Comparison of ENCODE assay signal across 24 cellular contexts in the genomic region with DNA sequence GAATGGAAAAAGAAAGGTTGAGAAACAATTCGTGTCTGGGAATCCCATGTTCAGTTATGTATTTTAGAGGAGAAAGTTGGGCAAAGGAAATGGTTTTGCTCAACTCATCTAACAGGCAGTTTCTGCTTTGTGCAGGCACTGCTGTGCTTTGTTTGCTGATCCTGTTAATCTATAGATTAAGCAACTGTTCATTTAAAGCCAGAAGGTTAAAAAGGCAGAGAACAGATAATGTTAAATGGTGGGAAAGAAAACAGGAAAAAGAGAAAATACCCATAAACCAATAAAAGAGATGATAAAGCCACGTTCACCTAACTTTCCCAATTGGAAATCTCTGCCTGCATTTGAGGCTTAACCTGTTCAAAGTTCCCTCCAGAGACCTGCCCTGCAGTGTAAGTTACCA.
DNase-seq lines count a peak whose midpoint lies in the region; ATAC-seq and TF ChIP-seq lines count a peak whose summit lies in the region.
"Had no signal": no experiment of that assay in that cellular context is flagged by ENCODE, and none has a peak within 500 bp of the region (broad histone marks: within the 10 kb centered on the region; RNA-seq: fewer than 3 reads in every experiment).

No MANE protein-coding gene starts in this region.

- in situ Hi-C loops in IMR-90 (cut with MboI; ENCODE audit: low sequenced_read_pairs) = no loop called here

- POLR2A ChIA-PET in IMR-90 (lab: Charles Lee; ENCODE audit: unreplicated experiment) = no interaction called here

- H3K4me2 ChIP-seq in IMR-90 (ENCODE audit: low read depth, low read length) = no peak overlapping the region

- H3K36me3 Mint-ChIP-seq in brain (peaks cover 55% of the 10 kb centered on the region), nephron progenitor cell (ENCODE audit: low read depth) (peaks cover 37% of the 10 kb centered on the region)
- H3K36me3 Mint-ChIP-seq: CD8-positive, alpha-beta memory T cell had no signal

- DNase-seq in D341Med (ENCODE audit: low spot score) (peak; percentile 25), IMR-90 (no peak), nephron progenitor cell (no peak), Right ventricle myocardium inferior (ENCODE audit: missing footprints) (no peak), NCI-H2227 treated with DMSO at 0.1 percent for 48 hours (lab: John Stamatoyannopoulos, UW) (no peak)
- DNase-seq in stimulated activated naive CD8-positive, alpha-beta T cell treated with anti-CD3 and anti-CD28 coated beads, Interleukin-15, amount 100 ng/mL, for 72 hours = no peak
- DNase-seq: activated CD4-positive, alpha-beta T cell treated with anti-CD3 and anti-CD28 coated beads, Interleukin-2, amount 50 U/mL, for 48 hours; activated naive CD4-positive, alpha-beta T cell treated with anti-CD3 and anti-CD28 coated beads for 36 hours; BE2C; CD8-positive, alpha-beta memory T cell; DMS153; erythroblast; Kasumi-1; NK-92 treated with Interleukin-12 subunit alpha and Interleukin-12 subunit beta, amount 100 ng/mL, for 24 hours; psoas muscle; stimulated activated naive CD8-positive, alpha-beta T cell treated with anti-CD3 and anti-CD28 coated beads, Interleukin-15, Interleukin-2, amounts not matched to agents 100 U/mL and 50 U/mL, for 24 hours; T-helper 1 cell had no signal

- ATAC-seq in IMR-90 (ENCODE audit: low read depth) = no peak
- no peak for ATAC-seq in Right ventricle myocardium inferior
- no peak for ATAC-seq in HG02840 (IDR thresholded peaks at IDR 0.05; ENCODE audit: low FRiP score, unreplicated experiment)
- ATAC-seq in stimulated activated naive CD8-positive, alpha-beta T cell treated with anti-CD3 and anti-CD28 coated beads, Interleukin-15, amount 100 ng/mL, for 72 hours = no peak
- ATAC-seq: A549; activated CD4-positive, CD25-positive, alpha-beta regulatory T cell treated with anti-CD3 and anti-CD28 coated beads, Interleukin-2, amount 50 U/mL, for 24 hours; psoas muscle; stimulated activated naive CD8-positive, alpha-beta T cell treated with anti-CD3 and anti-CD28 coated beads, Interleukin-15, Interleukin-2, amounts not matched to agents 100 U/mL and 50 U/mL, for 24 hours had no signal

- dilution Hi-C loops in IMR-90 (cut with HindIII; ENCODE audit: low sequenced_read_pairs, unreplicated experiment) = no loop called here

- no peak overlapping the region for H3K4me3 ChIP-seq in IMR-90 (ENCODE audit: insufficient read depth, low read depth, low read length)
- H3K4me3 ChIP-seq: A549, psoas muscle, SJCRH30, thoracic aorta, vagina had no signal

- H3K27me3 ChIP-seq in IMR-90 (ENCODE audit: control insufficient read depth, insufficient read depth, low read length) = no peaks in the 10 kb centered on the region
- H3K27me3 ChIP-seq: BE2C, SJCRH30, vagina had no signal

- no peak overlapping the region for H3K9ac ChIP-seq in IMR-90 (ENCODE audit: low read depth, low read length)

- H3K9me1 ChIP-seq in IMR-90 (ENCODE audit: insufficient read depth, low read length) = 0 out of 2 replicates have a peak, but pooled peaks cover under 1% of the 10 kb centered on the region

- no peak overlapping the region for H2BK20ac ChIP-seq in IMR-90 (ENCODE audit: low read depth, low read length)

- no peak for TF ChIP-seq RAD21 in IMR-90 (IDR thresholded peaks at IDR 0.05; ENCODE audit: low read length)

- no peak for TF ChIP-seq POLR2A in IMR-90 (IDR thresholded peaks at IDR 0.05; ENCODE audit: low read depth, low read length)

- no peak overlapping the region for H2AFZ ChIP-seq in IMR-90 (replicated peaks; ENCODE audit: low read length, poor library complexity)

- no peaks in the 10 kb centered on the region for H3K27me3 Mint-ChIP-seq in brain
- no peaks in the 10 kb centered on the region for H3K27me3 Mint-ChIP-seq in nephron progenitor cell (ENCODE audit: low read depth, poor library complexity)
- no peaks in the 10 kb centered on the region for H3K27me3 Mint-ChIP-seq in stimulated activated naive CD8-positive, alpha-beta T cell treated with anti-CD3 and anti-CD28 coated beads, Interleukin-15, amount 100 ng/mL, for 72 hours
- H3K27me3 Mint-ChIP-seq: CD8-positive, alpha-beta memory T cell had no signal

- H4K8ac ChIP-seq in IMR-90 (ENCODE audit: low read depth in 2 of 2, low read length in 2 of 2) = peak overlapping the region in 1 of 2 experiments; percentile 40; a peak in 1 of 4 replicates

- WGBS in IMR-90 (ENCODE audit: extremely low coverage in 2 of 2, insufficient read length in 1 of 2), 2 experiments = no CpG with 5 or more reads among the region's 2 CpGs

- peaks cover 20% of the 10 kb centered on the region; the same call in 1 of the 2 replicates for H4K20me1 ChIP-seq in IMR-90 (ENCODE audit: insufficient read depth, low read length)

- peak overlapping the region; percentile 27; the same call in 1 of the 2 replicates for H2BK120ac ChIP-seq in IMR-90 (ENCODE audit: low read depth, low read length)

- H2BK15ac ChIP-seq in IMR-90 (ENCODE audit: low read depth, low read length) = no peak overlapping the region

- H4K91ac ChIP-seq in IMR-90 (ENCODE audit: insufficient read depth, low read depth, low read length) = no peak overlapping the region

- H2BK5ac ChIP-seq in IMR-90 (ENCODE audit: low read depth, low read length, poor library complexity, severe bottlenecking) = no peak overlapping the region

- no peak overlapping the region for H3K4ac ChIP-seq in IMR-90 (ENCODE audit: low read depth, low read length)

- no peak overlapping the region for H2AK9ac ChIP-seq in IMR-90 (replicated peaks; ENCODE audit: low read depth, low read length, poor library complexity)

- no peak overlapping the region for H3K56ac ChIP-seq in IMR-90 (ENCODE audit: extremely low read depth, insufficient read depth, low read length)

- no peak overlapping the region for H2AK5ac ChIP-seq in IMR-90 (ENCODE audit: low read depth, low read length)

- H3K9me3 Mint-ChIP-seq in brain = peaks cover 0 to 15% (median 7%) of the 10 kb centered on the region in 5 experiments
- peaks cover 12% of the 10 kb centered on the region for H3K9me3 Mint-ChIP-seq in nephron progenitor cell
- no peaks in the 10 kb centered on the region for H3K9me3 Mint-ChIP-seq in stimulated activated naive CD8-positive, alpha-beta T cell treated with anti-CD3 and anti-CD28 coated beads, Interleukin-15, amount 100 ng/mL, for 72 hours
- H3K9me3 Mint-ChIP-seq: activated naive CD4-positive, alpha-beta T cell treated with anti-CD3 and anti-CD28 coated beads for 36 hours had no signal

- no peak overlapping the region for H3K18ac ChIP-seq in IMR-90 (ENCODE audit: low read depth, low read length)

- intact Hi-C loops in IMR-90 (cut with micrococcal nuclease) (no loop called here), Right ventricle myocardium inferior (cut with DNase I) (no loop called here)

- 0 out of 2 replicates have a peak overlapping the region, but pooled peaks have one; percentile 10 for H3K23ac ChIP-seq in IMR-90 (ENCODE audit: low read depth, low read length)

- peaks cover 4% of the 10 kb centered on the region for H3K36me3 ChIP-seq in IMR-90 (ENCODE audit: control insufficient read depth, insufficient read depth, low read length)

- no peak overlapping the region for H4K5ac ChIP-seq in IMR-90 (ENCODE audit: low read depth, low read length)

- H3K27ac ChIP-seq in IMR-90 (ENCODE audit: insufficient read depth, low read length) = no peak overlapping the region
- H3K27ac ChIP-seq: A549, psoas muscle, SJCRH30, thoracic aorta, vagina had no signal

- CTCF ChIA-PET in IMR-90 (lab: Yijun Ruan, JAX) = no interaction called here

- no peak for TF ChIP-seq CTCF in IMR-90 (conservative IDR thresholded peaks at IDR 0.05; ENCODE audit: low read depth, low read length)
- TF ChIP-seq CTCF in brain (conservative IDR thresholded peaks at IDR 0.05) = no peak
- TF ChIP-seq CTCF in nephron progenitor cell (IDR thresholded peaks at IDR 0.05) = no peak

- no peaks in the 10 kb centered on the region for H3K9me3 ChIP-seq in IMR-90 (ENCODE audit: control insufficient read depth, insufficient read depth, low read length)
- H3K9me3 ChIP-seq: A549, BE2C, psoas muscle, SJCRH30, thoracic aorta, vagina had no signal

- peak overlapping the region in 2 of 5 experiments; percentile 18 to 41 for H3K4me3 Mint-ChIP-seq in brain
- H3K4me3 Mint-ChIP-seq in nephron progenitor cell = no peak overlapping the region
- no peak overlapping the region for H3K4me3 Mint-ChIP-seq in stimulated activated naive CD8-positive, alpha-beta T cell treated with anti-CD3 and anti-CD28 coated beads, Interleukin-15, amount 100 ng/mL, for 72 hours
- H3K4me3 Mint-ChIP-seq: activated naive CD4-positive, alpha-beta T cell treated with anti-CD3 and anti-CD28 coated beads for 36 hours; CD8-positive, alpha-beta memory T cell had no signal

- peaks cover 61% of the 10 kb centered on the region for H3K4me1 Mint-ChIP-seq in brain
- peaks cover 4% of the 10 kb centered on the region for H3K4me1 Mint-ChIP-seq in nephron progenitor cell
- H3K4me1 Mint-ChIP-seq in stimulated activated naive CD8-positive, alpha-beta T cell treated with anti-CD3 and anti-CD28 coated beads, Interleukin-15, amount 100 ng/mL, for 72 hours = no peaks in the 10 kb centered on the region
- H3K4me1 Mint-ChIP-seq: CD8-positive, alpha-beta memory T cell had no signal

- peak overlapping the region; percentile 47 to 94 (median 69) for H3K27ac Mint-ChIP-seq in brain
- peak overlapping the region; percentile 81 for H3K27ac Mint-ChIP-seq in nephron progenitor cell
- H3K27ac Mint-ChIP-seq in stimulated activated naive CD8-positive, alpha-beta T cell treated with anti-CD3 and anti-CD28 coated beads, Interleukin-15, amount 100 ng/mL, for 72 hours = no peak overlapping the region
- H3K27ac Mint-ChIP-seq: activated naive CD4-positive, alpha-beta T cell treated with anti-CD3 and anti-CD28 coated beads for 36 hours had no signal

- peak overlapping the region; percentile 23; the same call in 1 of the 2 replicates for H3K14ac ChIP-seq in IMR-90 (replicated peaks; ENCODE audit: low read depth, low read length)

- H3K4me1 ChIP-seq in IMR-90 (ENCODE audit: control insufficient read depth, insufficient read depth, low read length) = no peaks in the 10 kb centered on the region; the same call in 1 of the 2 replicates
- H3K4me1 ChIP-seq: psoas muscle had no signal

- H3K79me1 ChIP-seq in IMR-90 (ENCODE audit: low read depth in 1 of 2, low read length in 2 of 2) = peaks cover 17 to 56% of the 10 kb centered on the region in 2 experiments

- no TSS peak for BruUV-seq in IMR-90 (replicated peaks; lab: Mats Ljungman, UMichigan)

TF ChIP-seq in IMR-90, 13 proteins besides CTCF, POLR2A, EP300 and RAD21 (continues in another document):
- TF ChIP-seq, protein P1, sequence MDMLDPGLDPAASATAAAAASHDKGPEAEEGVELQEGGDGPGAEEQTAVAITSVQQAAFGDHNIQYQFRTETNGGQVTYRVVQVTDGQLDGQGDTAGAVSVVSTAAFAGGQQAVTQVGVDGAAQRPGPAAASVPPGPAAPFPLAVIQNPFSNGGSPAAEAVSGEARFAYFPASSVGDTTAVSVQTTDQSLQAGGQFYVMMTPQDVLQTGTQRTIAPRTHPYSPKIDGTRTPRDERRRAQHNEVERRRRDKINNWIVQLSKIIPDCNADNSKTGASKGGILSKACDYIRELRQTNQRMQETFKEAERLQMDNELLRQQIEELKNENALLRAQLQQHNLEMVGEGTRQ (IDR thresholded peaks at IDR 0.05; ENCODE audit: low read depth, low read length) = no peak
- no peak for TF ChIP-seq CEBPB (IDR thresholded peaks at IDR 0.05; ENCODE audit: low read depth, low read length)

Comparison
In these comparisons a context has a peak if more than half of its experiments do, and no peak if none do; other contexts are left out.
1. H3K27ac Mint-ChIP-seq: peak in brain (5 of 5) and nephron progenitor cell (single experiment); none in stimulated activated naive CD8-positive, alpha-beta T cell treated with anti-CD3 and anti-CD28 coated beads, Interleukin-15, amount 100 ng/mL, for 72 hours (0 of 2).